ENCODE assay signal across 7 cellular contexts in genomic region chr19:47239152-47239551, GRCh38. TPM values are rescaled to one million over a fixed set of nuclear protein-coding genes. Genes with fewer than 3 reads are reported as not detected.
A peak's percentile ranks its signal among the peaks of the same experiment; 100 is the strongest.
DNase-seq lines count a peak whose midpoint lies in the region; ATAC-seq and TF ChIP-seq lines count a peak whose summit lies in the region.

No MANE protein-coding gene starts in this region.

- peaks cover 28 to 48% (median 43%) of the 10 kb centered on the region in 4 donors for H3K4me1 ChIP-seq in esophagus muscularis mucosa
- no peaks in the 10 kb centered on the region for H3K4me1 ChIP-seq in prostate gland (replicated peaks)

- H3K4me3 ChIP-seq in esophagus muscularis mucosa: peak overlapping the region; percentile 46 to 58 (median 51)
- H3K4me3 ChIP-seq in prostate gland: peak overlapping the region; percentile 3 to 26

- no peak for TF ChIP-seq CTCF in esophagus muscularis mucosa (IDR thresholded peaks at IDR 0.05)
- TF ChIP-seq CTCF in prostate gland (IDR thresholded peaks at IDR 0.05): no peak

- ATAC-seq in GM18517 (IDR thresholded peaks at IDR 0.05; ENCODE audit: unreplicated experiment): no peak

- H3K9me3 ChIP-seq in esophagus muscularis mucosa (no peaks in the 10 kb centered on the region), prostate gland (no peaks in the 10 kb centered on the region)

- WGBS in esophagus muscularis mucosa: 14% methylated on average over 10 of the region's 16 CpGs
- 10% methylated on average over 13 of the region's 16 CpGs for WGBS in prostate gland

- DNase-seq in ELR (ENCODE audit: low read depth): peak; percentile 20
- peak; percentile 32 for DNase-seq in M059J (ENCODE audit: low read depth)
- DNase-seq in esophagus muscularis mucosa (ENCODE audit: extremely low spot score): no peak
- DNase-seq in prostate gland (ENCODE audit: low spot score): no peak
- no peak for DNase-seq in NCI-H1105 (lab: John Stamatoyannopoulos, UW)
- no peak for DNase-seq in NCI-H1092 treated with DMSO at 0.1 percent for 48 hours (lab: John Stamatoyannopoulos, UW)

- no peak for TF ChIP-seq EP300 in esophagus muscularis mucosa (IDR thresholded peaks at IDR 0.05)

- intact Hi-C loops in esophagus muscularis mucosa (cut with DNase I): no loop called here
- intact Hi-C loops in prostate gland (cut with DNase I): no loop called here

- H3K27ac ChIP-seq in esophagus muscularis mucosa (replicated peaks in 1 of 4) (peak overlapping the region in 3 of 4 donors; percentile 49 to 62 (median 57)), prostate gland (no peak overlapping the region)

- no peaks in the 10 kb centered on the region for H3K27me3 ChIP-seq in esophagus muscularis mucosa
- no peaks in the 10 kb centered on the region for H3K27me3 ChIP-seq in prostate gland (replicated peaks; ENCODE audit: insufficient read depth)

- H3K36me3 ChIP-seq in esophagus muscularis mucosa (no peaks in the 10 kb centered on the region), prostate gland (no peaks in the 10 kb centered on the region)

- no peak for TF ChIP-seq POLR2A in esophagus muscularis mucosa (IDR thresholded peaks at IDR 0.05; ENCODE audit: low read depth)
- TF ChIP-seq POLR2A in prostate gland (IDR thresholded peaks at IDR 0.05): no peak

RNA-seq across cellular contexts. Expression of gene BBC3, which starts 8.2 kb away (rescaled TPM):
- 1.9 and 5.0 TPM in 2 replicates for total RNA-seq in M059J (2014; rRNA removed; shearing (Covaris generic))
- total RNA-seq in esophagus muscularis mucosa (10 to 100 TPM in 2 of 4 donors, 1 to 10 TPM in 2; 5.0 to 21.3 (median 11.5) TPM), prostate gland (10 to 100 TPM; 11.1 to 12.8 TPM)

RNA-seq across cellular contexts. Expression of gene CCDC9, which starts 17.2 kb away (rescaled TPM):
- total RNA-seq in M059J (2014; rRNA removed; shearing (Covaris generic)): 2.1 and 6.0 TPM in 2 replicates
- total RNA-seq in esophagus muscularis mucosa (10 to 100 TPM; 22.4 to 30.6 (median 25.5) TPM), prostate gland (10 to 100 TPM; 27.9 to 48.7 TPM)

RNA-seq across cellular contexts. Expression of gene INAFM1, which starts 35.5 kb away (rescaled TPM):
- total RNA-seq in M059J (2014; rRNA removed; shearing (Covaris generic)): 1.9 and 6.0 TPM in 2 replicates
- total RNA-seq in esophagus muscularis mucosa: 10 to 100 TPM; 12.5 to 17.4 (median 16.9) TPM
- total RNA-seq in prostate gland: 10 to 100 TPM; 11.4 to 30.2 TPM

Comparison
In these comparisons a context has a peak if more than half of its experiments do, and no peak if none do; other contexts are left out.
1. DNase-seq: peak in ELR (single experiment) and M059J (single experiment); none in esophagus muscularis mucosa (single experiment), prostate gland (single experiment), NCI-H1105 (single experiment) and NCI-H1092 treated with DMSO at 0.1 percent for 48 hours (single experiment).
2. H3K27ac ChIP-seq: peak in esophagus muscularis mucosa (3 of 4); none in prostate gland (0 of 2).